In the genomic region with DNA sequence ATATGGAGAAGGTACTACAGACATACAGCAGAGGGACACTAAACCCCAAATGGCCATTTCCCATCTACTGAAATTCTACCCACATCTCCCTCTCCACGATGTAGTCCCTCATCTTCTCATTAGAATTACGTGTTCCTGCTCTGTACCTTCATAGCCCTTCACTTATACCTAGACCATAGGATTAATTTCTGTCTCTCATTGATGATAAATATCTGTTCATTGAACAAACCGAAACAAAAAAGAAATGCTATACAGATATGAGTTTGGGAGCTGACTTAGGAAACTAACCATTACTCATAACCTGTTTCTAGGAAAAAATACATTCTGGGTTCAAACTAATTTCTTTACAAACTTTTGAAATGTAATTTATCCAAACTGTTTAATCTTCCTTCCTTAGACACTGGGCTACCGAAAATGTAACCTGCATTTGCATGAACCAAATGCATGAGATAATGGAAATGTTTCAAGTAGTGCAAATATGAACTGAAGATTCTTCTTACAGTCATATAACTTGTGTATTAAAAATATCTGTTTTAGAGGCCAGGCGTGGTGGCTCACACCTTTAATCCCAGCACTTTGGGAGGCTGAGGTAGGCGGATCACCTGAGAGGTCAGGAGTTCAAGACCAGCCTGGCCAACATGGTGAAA, we compare ENCODE assay signal across 1 cellular context.
TF ChIP-seq lines count a peak whose summit lies in the region.

No MANE protein-coding gene starts in this region.

TF ChIP-seq in K562, 482 proteins besides CTCF, POLR2A, EP300 and RAD21:
- TF ChIP-seq, protein P1, sequence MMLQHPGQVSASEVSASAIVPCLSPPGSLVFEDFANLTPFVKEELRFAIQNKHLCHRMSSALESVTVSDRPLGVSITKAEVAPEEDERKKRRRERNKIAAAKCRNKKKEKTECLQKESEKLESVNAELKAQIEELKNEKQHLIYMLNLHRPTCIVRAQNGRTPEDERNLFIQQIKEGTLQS (IDR thresholded peaks at IDR 0.05), result no peak
- TF ChIP-seq, protein P1 (CRISPR knock-in tag; conservative IDR thresholded peaks at IDR 0.05), result no peak
- 0 out of 2 replicates have a peak, but pooled peaks have one; percentile 13 for TF ChIP-seq FOSL1 (tag; conservative IDR thresholded peaks at IDR 0.05)
- TF ChIP-seq SIRT6 (IDR thresholded peaks at IDR 0.05; ENCODE audit: low read depth, low read length), result no peak
- no peak for TF ChIP-seq CREM (IDR thresholded peaks at IDR 0.05; ENCODE audit: low read depth)
- TF ChIP-seq RBM25 (IDR thresholded peaks at IDR 0.05; ENCODE audit: low read depth, low read length, severe bottlenecking), result no peak
